8 cellular contexts compared by ENCODE assay signal in genomic region chr9:61856858-61857453, GRCh38.
DNase-seq lines count a peak whose midpoint lies in the region; ATAC-seq and TF ChIP-seq lines count a peak whose summit lies in the region.
"Not testable (repeated sequence)": the region's sequence is repeated elsewhere in the genome, so short reads cannot be mapped to it uniquely, and the experiment has no call there.

No MANE protein-coding gene starts in this region.

- not testable (repeated sequence) for H3K27me3 Mint-ChIP-seq in CD4-positive, CD25-positive, alpha-beta regulatory T cell; activated CD4-positive, alpha-beta T cell treated with anti-CD3 and anti-CD28 coated beads, Interleukin-2, amount 10 ng/mL, durations not matched to agents 24 days and 14 days; central memory CD8-positive, alpha-beta T cell; immature natural killer cell (ENCODE audit: low read depth in 3 of 3)

- H3K36me3 ChIP-seq in CD4-positive, CD25-positive, alpha-beta regulatory T cell (ENCODE audit: control insufficient read depth, insufficient read depth, low read length); thoracic aorta: not testable (repeated sequence)

- H3K4me1 Mint-ChIP-seq in CD4-positive, CD25-positive, alpha-beta regulatory T cell; activated CD4-positive, alpha-beta T cell treated with anti-CD3 and anti-CD28 coated beads, Interleukin-2, amount 10 ng/mL, durations not matched to agents 24 days and 14 days; central memory CD8-positive, alpha-beta T cell; immature natural killer cell: not testable (repeated sequence)

- intact Hi-C loops in activated CD4-positive, alpha-beta T cell treated with anti-CD3 and anti-CD28 coated beads, Interleukin-2, amount 10 ng/mL, durations not matched to agents 24 days and 14 days (cut with micrococcal nuclease); posterior vena cava (cut with DNase I): not testable (repeated sequence)

- H3K27ac ChIP-seq in CD4-positive, CD25-positive, alpha-beta regulatory T cell (ENCODE audit: insufficient read depth, low read length, poor library complexity, severe bottlenecking); thoracic aorta: not testable (repeated sequence)

- not testable (repeated sequence) for TF ChIP-seq CTCF in thoracic aorta (IDR thresholded peaks at IDR 0.05)

- not testable (repeated sequence) for H3K27me3 ChIP-seq in CD4-positive, CD25-positive, alpha-beta regulatory T cell (ENCODE audit: control insufficient read depth, insufficient read depth, low read length); thoracic aorta (replicated peaks; ENCODE audit: insufficient read depth)

- H3K4me3 ChIP-seq in CD4-positive, CD25-positive, alpha-beta regulatory T cell (ENCODE audit: low read depth, low read length); thoracic aorta: not testable (repeated sequence)

- not testable (repeated sequence) for H3K27ac Mint-ChIP-seq in CD4-positive, CD25-positive, alpha-beta regulatory T cell; activated CD4-positive, alpha-beta T cell treated with anti-CD3 and anti-CD28 coated beads, Interleukin-2, amount 10 ng/mL, durations not matched to agents 24 days and 14 days; central memory CD8-positive, alpha-beta T cell (ENCODE audit: low read depth); immature natural killer cell

- not testable (repeated sequence) for H3K4me1 ChIP-seq in CD4-positive, CD25-positive, alpha-beta regulatory T cell (ENCODE audit: control insufficient read depth, insufficient read depth, low read length, poor library complexity, severe bottlenecking); thoracic aorta (ENCODE audit: control insufficient read depth in 1 of 2, low read depth in 2 of 2)

- DNase-seq in CD4-positive, CD25-positive, alpha-beta regulatory T cell, result peak in 1 of 3 donors; percentile 13
- DNase-seq in activated CD4-positive, alpha-beta T cell treated with anti-CD3 and anti-CD28 coated beads, Interleukin-2, amount 10 ng/mL, durations not matched to agents 24 days and 14 days, result peak; percentile 64
- DNase-seq in activated effector memory CD4-positive, alpha-beta T cell treated with anti-CD3 and anti-CD28 coated beads, Interleukin-2, amount 50 U/mL, for 16 hours, result peak; percentile 62
- DNase-seq in central memory CD8-positive, alpha-beta T cell (ENCODE audit: low spot score in 2 of 2), result peak in 1 of 2 donors; percentile 28
- DNase-seq in immature natural killer cell, result peak in 2 of 3 donors; percentile 11 to 17
- DNase-seq in mucosa of gallbladder (ENCODE audit: low spot score), result peak; percentile 9
- peak; percentile 34 for DNase-seq in posterior vena cava (ENCODE audit: low spot score)
- DNase-seq in thoracic aorta (ENCODE audit: low spot score), result not testable (repeated sequence)

- ATAC-seq in CD4-positive, CD25-positive, alpha-beta regulatory T cell (ENCODE audit: low read depth in 2 of 2); central memory CD8-positive, alpha-beta T cell (replicated peaks; ENCODE audit: extremely low read depth, poor library complexity, severe bottlenecking): not testable (repeated sequence)
- peak; percentile 43 for ATAC-seq in thoracic aorta (ENCODE audit: insufficient number of reproducible peaks, low FRiP score, low read depth)

- H3K9me3 ChIP-seq in CD4-positive, CD25-positive, alpha-beta regulatory T cell (ENCODE audit: control insufficient read depth in 2 of 2, low read length in 2 of 2); thoracic aorta: not testable (repeated sequence)

- not testable (repeated sequence) for H3K9me3 Mint-ChIP-seq in CD4-positive, CD25-positive, alpha-beta regulatory T cell; activated CD4-positive, alpha-beta T cell treated with anti-CD3 and anti-CD28 coated beads, Interleukin-2, amount 10 ng/mL, durations not matched to agents 24 days and 14 days; central memory CD8-positive, alpha-beta T cell; immature natural killer cell

- H3K4me3 Mint-ChIP-seq in CD4-positive, CD25-positive, alpha-beta regulatory T cell, result peak overlapping the region in 3 of 4 donors; percentile 41 to 59 (median 51)
- H3K4me3 Mint-ChIP-seq in activated CD4-positive, alpha-beta T cell treated with anti-CD3 and anti-CD28 coated beads, Interleukin-2, amount 10 ng/mL, durations not matched to agents 24 days and 14 days, result not testable (repeated sequence)
- H3K4me3 Mint-ChIP-seq in central memory CD8-positive, alpha-beta T cell, result peak overlapping the region; percentile 25
- H3K4me3 Mint-ChIP-seq in immature natural killer cell, result peak overlapping the region in 2 of 5 donors; percentile 25 to 45

- H3K36me3 Mint-ChIP-seq in CD4-positive, CD25-positive, alpha-beta regulatory T cell; activated CD4-positive, alpha-beta T cell treated with anti-CD3 and anti-CD28 coated beads, Interleukin-2, amount 10 ng/mL, durations not matched to agents 24 days and 14 days (ENCODE audit: low read depth); central memory CD8-positive, alpha-beta T cell (ENCODE audit: insufficient read depth); immature natural killer cell: not testable (repeated sequence)
